Comparison of ENCODE assay signal across 23 cellular contexts in genomic region chr13:73248154-73248553, GRCh38.
A peak's percentile ranks its signal among the peaks of the same experiment; 100 is the strongest.
DNase-seq lines count a peak whose midpoint lies in the region; ATAC-seq, FAIRE-seq and TF ChIP-seq lines count a peak whose summit lies in the region.
"Had no signal": no experiment of that assay in that cellular context is flagged by ENCODE, and none has a peak within 500 bp of the region (broad histone marks: within the 10 kb centered on the region; RNA-seq: fewer than 3 reads in every experiment).

No MANE protein-coding gene starts in this region.

- H3K4me1 Mint-ChIP-seq in Caco-2 (ENCODE audit: low read depth, unreplicated experiment): peaks cover 52% of the 10 kb centered on the region
- H3K4me1 Mint-ChIP-seq: CD4-positive, alpha-beta memory T cell had no signal

- H3K27me3 ChIP-seq in Caco-2 (replicated peaks; ENCODE audit: control insufficient read depth, insufficient read depth, low read length) (no peaks in the 10 kb centered on the region), HCT116 (ENCODE audit: insufficient read depth, low read length) (no peaks in the 10 kb centered on the region), PC-9 (ENCODE audit: insufficient read depth, low read depth) (no peaks in the 10 kb centered on the region), keratinocyte (ENCODE audit: control insufficient read depth, extremely low read depth, insufficient read depth, low read length) (no peaks in the 10 kb centered on the region)

- peak overlapping the region; percentile 97 for H3K27ac Mint-ChIP-seq in Caco-2 (ENCODE audit: unreplicated experiment)
- H3K27ac Mint-ChIP-seq: CD4-positive, alpha-beta memory T cell; HFFc6 had no signal

- peaks cover 17% of the 10 kb centered on the region; the same call in 1 of the 2 replicates for H3F3A ChIP-seq in PC-9 (ENCODE audit: insufficient read depth, low read depth)

- CTCF ChIA-PET in Caco-2 (lab: Charles Lee): interaction anchor here (0.8 kb wide), 1 partner anchor 169 kb away, joined by 4 read pairs; no protein-coding TSS in a partner anchor
- CTCF ChIA-PET in HCT116 (lab: Charles Lee): no interaction called here
- CTCF ChIA-PET in PC-9 (lab: Charles Lee): no interaction called here

- TF ChIP-seq CTCF in Caco-2 (IDR thresholded peaks at IDR 0.05; ENCODE audit: insufficient read depth in 1 of 2, low read depth in 1 of 2, low read length in 1 of 2, severe bottlenecking in 1 of 2, unreplicated experiment in 1 of 2): no peak
- no peak for TF ChIP-seq CTCF in HCT116 (IDR thresholded peaks at IDR 0.05 in 2 of 3, conservative IDR thresholded peaks at IDR 0.05 in 1 of 3; ENCODE audit: borderline replicate concordance in 1 of 3, insufficient read depth in 1 of 3, low read depth in 2 of 3, low read length in 2 of 3)
- TF ChIP-seq CTCF in PC-9 (conservative IDR thresholded peaks at IDR 0.05): no peak
- no peak for TF ChIP-seq CTCF in keratinocyte (optimal IDR thresholded peaks at IDR 0.05 in 1 of 3, IDR thresholded peaks at IDR 0.05 in 1 of 3, conservative IDR thresholded peaks at IDR 0.05 in 1 of 3; ENCODE audit: extremely low read depth in 1 of 3, insufficient read depth in 2 of 3, low read length in 3 of 3)

- H3K4me1 ChIP-seq in Caco-2 (peaks cover 47% of the 10 kb centered on the region), HCT116 (ENCODE audit: control insufficient read depth in 1 of 2, insufficient read depth in 2 of 2, low read length in 2 of 2) (peaks cover 20 to 25% of the 10 kb centered on the region in 2 experiments), PC-9 (replicated peaks; ENCODE audit: insufficient read depth) (peaks cover 22% of the 10 kb centered on the region), keratinocyte (ENCODE audit: control insufficient read depth, extremely low read depth, insufficient read depth, low read length) (peaks cover 20% of the 10 kb centered on the region)

- ATAC-seq in HCT116: no peak
- ATAC-seq: A549, GM12878 had no signal

- H2AFZ ChIP-seq in HCT116 (ENCODE audit: low read depth, low read length, poor library complexity, severe bottlenecking) (no peak overlapping the region), PC-9 (no peak overlapping the region), keratinocyte (ENCODE audit: control insufficient read depth, low read length) (no peak overlapping the region)

- H3K27ac ChIP-seq in HCT116 (ENCODE audit: low read depth, low read length) (no peak overlapping the region), PC-9 (peak overlapping the region; percentile 71; the same call in 1 of the 2 replicates), keratinocyte (ENCODE audit: control insufficient read depth, insufficient read depth, low read length) (no peak overlapping the region)

- H3K4me2 ChIP-seq in HCT116 (ENCODE audit: low read length) (peak overlapping the region; percentile 61; the same call in 1 of the 2 replicates), PC-9 (peak overlapping the region; percentile 68), keratinocyte (ENCODE audit: control insufficient read depth, extremely low read depth, insufficient read depth, low read depth, low read length) (peak overlapping the region; percentile 63)
- H3K4me2 ChIP-seq: GM23338 had no signal

- H3K36me3 Mint-ChIP-seq in Caco-2 (ENCODE audit: insufficient read depth, unreplicated experiment): no peaks in the 10 kb centered on the region
- H3K36me3 Mint-ChIP-seq: CD4-positive, alpha-beta memory T cell had no signal

- dilution Hi-C loops in keratinocyte (cut with MboI; ENCODE audit: extremely low pct_ligation_motif_present, low sequenced_read_pairs): no loop called here

- H3K79me2 ChIP-seq in HCT116 (ENCODE audit: insufficient read depth, low read length): no peaks in the 10 kb centered on the region
- no peaks in the 10 kb centered on the region for H3K79me2 ChIP-seq in PC-9 (ENCODE audit: low read depth)
- H3K79me2 ChIP-seq in keratinocyte (ENCODE audit: control insufficient read depth, insufficient read depth, low read length): no peaks in the 10 kb centered on the region

- no peak overlapping the region for H3K4me3 Mint-ChIP-seq in Caco-2 (ENCODE audit: unreplicated experiment)
- H3K4me3 Mint-ChIP-seq: CD4-positive, alpha-beta memory T cell; GM23338; H9 had no signal

- no peak overlapping the region for H3K4me3 ChIP-seq in Caco-2 (ENCODE audit: low read depth, low read length)
- H3K4me3 ChIP-seq in HCT116 (replicated peaks in 1 of 2; ENCODE audit: low read depth in 1 of 2, low read length in 2 of 2): no peak overlapping the region
- H3K4me3 ChIP-seq in PC-9: no peak overlapping the region
- H3K4me3 ChIP-seq in keratinocyte (ENCODE audit: control insufficient read depth in 2 of 3, extremely low read depth in 1 of 3, insufficient read depth in 2 of 3, low read depth in 1 of 3, low read length in 3 of 3): no peak overlapping the region
- H3K4me3 ChIP-seq: A549, GM12878, GM23338 had no signal

- H3K9ac ChIP-seq in HCT116 (ENCODE audit: low read length): no peak overlapping the region
- no peak overlapping the region for H3K9ac ChIP-seq in keratinocyte (ENCODE audit: control insufficient read depth, extremely low read depth, insufficient read depth, low read length)

- H4K20me1 ChIP-seq in HCT116 (ENCODE audit: insufficient read depth): no peaks in the 10 kb centered on the region
- no peaks in the 10 kb centered on the region for H4K20me1 ChIP-seq in PC-9 (ENCODE audit: insufficient read depth)
- H4K20me1 ChIP-seq in keratinocyte (ENCODE audit: control insufficient read depth, extremely low read depth, insufficient read depth, low read length): no peaks in the 10 kb centered on the region

- FAIRE-seq in keratinocyte (lab: Jason Lieb, UNC): no peak
- FAIRE-seq: A549, D721Med, GM12878, GM19239 had no signal

- H3K36me3 ChIP-seq in Caco-2 (ENCODE audit: control insufficient read depth, insufficient read depth, low read length) (no peaks in the 10 kb centered on the region), HCT116 (ENCODE audit: control insufficient read depth in 1 of 2, insufficient read depth in 2 of 2, low read length in 2 of 2) (no peaks in the 10 kb centered on the region), PC-9 (ENCODE audit: low read depth) (no peaks in the 10 kb centered on the region), keratinocyte (ENCODE audit: control insufficient read depth in 2 of 2, extremely low read depth in 1 of 2, insufficient read depth in 2 of 2, low read length in 2 of 2) (no peaks in the 10 kb centered on the region)

- DNase-seq in Caco-2: no peak
- no peak for DNase-seq in HCT116 (ENCODE audit: low read depth, low spot score)
- DNase-seq in PC-9: no peak
- no peak for DNase-seq in keratinocyte (ENCODE audit: low read depth, low spot score)
- DNase-seq in AML-193 (lab: John Stamatoyannopoulos, UW): no peak
- no peak for DNase-seq in effector CD8-positive, alpha-beta T cell (lab: John Stamatoyannopoulos, UW)
- no peak for DNase-seq in activated CD4-positive, CD25-positive, alpha-beta regulatory T cell (lab: John Stamatoyannopoulos, UW)
- DNase-seq: 8988T; ACHN; C1 segment of cervical spinal cord; CD4-positive, alpha-beta memory T cell; COR-L47; DMS 273 treated with DMSO at 0.1 percent for 48 hours; DMS79; EL; GDM1; HFFc6 had no signal

- H3K9me2 ChIP-seq in HCT116 (ENCODE audit: insufficient read depth): no peaks in the 10 kb centered on the region
- no peaks in the 10 kb centered on the region for H3K9me2 ChIP-seq in PC-9 (ENCODE audit: insufficient read depth)

- no peaks in the 10 kb centered on the region for H3K9me3 ChIP-seq in Caco-2
- no peaks in the 10 kb centered on the region for H3K9me3 ChIP-seq in HCT116 (ENCODE audit: control insufficient read depth in 1 of 2, insufficient read depth in 1 of 2, low read depth in 1 of 2, low read length in 2 of 2)
- no peaks in the 10 kb centered on the region for H3K9me3 ChIP-seq in PC-9 (ENCODE audit: insufficient read depth, low read depth)
- no peaks in the 10 kb centered on the region for H3K9me3 ChIP-seq in keratinocyte (ENCODE audit: control insufficient read depth, low read depth, low read length)
- H3K9me3 ChIP-seq: A549 had no signal

- POLR2A ChIA-PET in Caco-2 (lab: Charles Lee): interaction anchor here (0.6 kb wide), 1 partner anchor 107 kb away, joined by 6 read pairs; no protein-coding TSS in a partner anchor
- POLR2A ChIA-PET in HCT116 (lab: Charles Lee): no interaction called here
- POLR2A ChIA-PET in PC-9 (lab: Charles Lee; ENCODE audit: unreplicated experiment): interaction anchor here (0.6 to 0.7 kb wide), 2 partner anchors 38 to 151 kb away, joined by 4 to 7 read pairs; no protein-coding TSS in a partner anchor

- TF ChIP-seq RAD21 in HCT116 (IDR thresholded peaks at IDR 0.05; ENCODE audit: low read depth): no peak

- RAD21 ChIA-PET in HCT116 (lab: Charles Lee; ENCODE audit: low non-redundant PET in 1 of 2, low total read pairs in 2 of 2, uncharacterized antibody in 2 of 2, unreplicated experiment in 2 of 2): no interaction called here

- intact Hi-C loops in Caco-2 (cut with micrococcal nuclease; ENCODE audit: unreplicated experiment) (loop anchor here (1.0 to 2.0 kb wide), 4 partner anchors 49 to 169 kb away; no protein-coding TSS in a partner anchor), HCT116 (cut with micrococcal nuclease) (no loop called here), PC-9 (cut with micrococcal nuclease; ENCODE audit: unreplicated experiment) (loop anchor here (5.0 to 10.0 kb wide), 3 partner anchors 113 to 457 kb away; partner anchors contain the start of gene KLF5)

- no peaks in the 10 kb centered on the region for H3K9me3 Mint-ChIP-seq in Caco-2 (ENCODE audit: unreplicated experiment)
- H3K9me3 Mint-ChIP-seq: GM23338, H9, HFFc6 had no signal

- H3K9me1 ChIP-seq in keratinocyte (ENCODE audit: control insufficient read depth, extremely low read depth, insufficient read depth, low read length): no peaks in the 10 kb centered on the region

- no peaks in the 10 kb centered on the region for H3K27me3 Mint-ChIP-seq in Caco-2 (ENCODE audit: insufficient read depth, unreplicated experiment)

- no TSS peak for BruUV-seq in Caco-2 (replicated peaks; lab: Mats Ljungman, UMichigan)
- BruUV-seq in HCT116 (replicated peaks; lab: Mats Ljungman, UMichigan): no TSS peak
- no TSS peak for BruUV-seq in PC-9 (replicated peaks; lab: Mats Ljungman, UMichigan)

- TF ChIP-seq POLR2A in HCT116 (IDR thresholded peaks at IDR 0.05; ENCODE audit: borderline replicate concordance, extremely low read depth, insufficient read depth, insufficient read length): no peak

TF ChIP-seq in HCT116, 20 proteins besides CTCF, POLR2A, EP300 and RAD21 (continues in another document):
- TF ChIP-seq ELF1 (IDR thresholded peaks at IDR 0.05; ENCODE audit: borderline replicate concordance, low read depth) (no peak), MAX (IDR thresholded peaks at IDR 0.05) (no peak), TCF7L2 (IDR thresholded peaks at IDR 0.05; ENCODE audit: borderline replicate concordance, extremely low read depth, insufficient read depth, insufficient read length) (no peak), SRF (IDR thresholded peaks at IDR 0.05; ENCODE audit: low read depth) (no peak), SIN3A (IDR thresholded peaks at IDR 0.05; ENCODE audit: low read depth) (no peak), EZH2 (IDR thresholded peaks at IDR 0.05) (no peak)
